In the genomic region with DNA sequence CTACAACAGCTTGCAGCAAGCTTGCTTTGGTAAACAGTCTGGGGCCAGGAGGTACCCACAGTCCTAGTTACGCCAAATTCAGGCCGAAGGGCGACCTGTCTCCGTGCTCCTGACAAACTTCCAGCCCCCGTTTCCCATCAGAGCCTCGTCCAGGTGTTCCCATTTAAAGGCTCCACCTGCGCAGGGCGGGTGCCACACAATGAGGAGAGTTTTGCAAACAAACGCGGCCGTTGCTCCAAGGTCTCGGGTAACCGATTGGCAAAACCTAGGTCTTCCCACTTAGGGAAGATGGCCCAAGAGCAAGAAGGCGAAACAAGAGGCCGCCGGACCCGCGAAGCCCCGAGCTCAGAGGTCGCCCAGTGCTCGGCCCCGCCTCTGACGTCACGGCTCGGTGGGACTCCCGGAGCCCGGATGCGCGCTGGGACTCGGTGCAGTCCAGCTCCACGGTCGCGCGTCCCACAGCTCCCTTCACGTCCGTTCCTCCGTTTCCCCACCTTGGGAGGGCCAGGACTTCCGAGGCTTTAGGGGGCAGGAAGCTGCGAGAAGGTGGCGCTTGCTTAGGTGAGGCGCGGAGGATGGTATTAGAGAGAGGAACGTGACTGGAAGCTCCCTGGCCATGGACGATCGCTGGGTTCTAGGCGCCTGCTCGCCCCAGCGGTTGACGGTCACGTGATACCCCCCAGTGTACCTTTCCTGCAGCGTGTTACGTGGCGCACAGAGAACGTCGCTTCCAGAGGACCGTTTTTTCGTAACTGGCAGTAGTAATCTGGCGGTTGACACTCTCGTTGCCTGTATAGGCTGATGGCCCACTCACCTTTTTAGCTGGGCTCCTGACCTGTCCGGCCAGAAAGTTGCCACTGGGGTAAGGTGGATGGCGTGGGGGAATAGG, we compare ENCODE assay signal across 8 cellular contexts. TPM values are rescaled to one million over a fixed set of nuclear protein-coding genes. Genes with fewer than 3 reads are reported as not detected.
DNase-seq lines count a peak whose midpoint lies in the region; ATAC-seq and TF ChIP-seq lines count a peak whose summit lies in the region.

No MANE protein-coding gene starts in this region.

- H3K4me1 Mint-ChIP-seq in activated CD4-positive, alpha-beta T cell treated with anti-CD3 and anti-CD28 coated beads, Interleukin-2, amount 10 ng/mL, durations not matched to agents 24 days and 14 days = peaks cover 4% of the 10 kb centered on the region

- no peaks in the 10 kb centered on the region for H3K27me3 ChIP-seq in HUES6 (ENCODE audit: control insufficient read depth, insufficient read depth, low read length)
- no peaks in the 10 kb centered on the region for H3K27me3 ChIP-seq in mononuclear cell (ENCODE audit: insufficient read depth, low read length)
- no peaks in the 10 kb centered on the region for H3K27me3 ChIP-seq in HAP-1 (ENCODE audit: low read depth)

- DNase-seq in AG10803 (ENCODE audit: low read depth) (peak; percentile 7), coronary artery (ENCODE audit: low spot score) (no peak), HAP-1 (ENCODE audit: low spot score in 2 of 2) (no peak)
- DNase-seq in activated CD4-positive, alpha-beta T cell treated with anti-CD3 and anti-CD28 coated beads, Interleukin-2, amount 10 ng/mL, durations not matched to agents 24 days and 14 days = peak; percentile 90
- DNase-seq in stimulated activated CD8-positive, alpha-beta memory T cell treated with anti-CD3 and anti-CD28 coated beads, Interleukin-4, amount 100 ng/mL, for 4 hours (ENCODE audit: low read depth in 2 of 2, low spot score in 1 of 2) = peak; percentile 23 to 32

- H3K36me3 ChIP-seq in HUES6 (ENCODE audit: control insufficient read depth, insufficient read depth, low read length) (no peaks in the 10 kb centered on the region), HAP-1 (replicated peaks) (no peaks in the 10 kb centered on the region)

- peaks cover 2% of the 10 kb centered on the region for H3K27me3 Mint-ChIP-seq in activated CD4-positive, alpha-beta T cell treated with anti-CD3 and anti-CD28 coated beads, Interleukin-2, amount 10 ng/mL, durations not matched to agents 24 days and 14 days

- in situ Hi-C loops in HAP-1 (cut with MboI; ENCODE audit: low sequenced_read_pairs) = no loop called here

- peak overlapping the region; percentile 93 for H3K27ac Mint-ChIP-seq in activated CD4-positive, alpha-beta T cell treated with anti-CD3 and anti-CD28 coated beads, Interleukin-2, amount 10 ng/mL, durations not matched to agents 24 days and 14 days

- peak; percentile 97 for ATAC-seq in GM19438 (IDR thresholded peaks at IDR 0.05; ENCODE audit: low read depth, unreplicated experiment)

- no peaks in the 10 kb centered on the region for H3K9me3 ChIP-seq in HUES6 (ENCODE audit: control insufficient read depth, insufficient read depth, low read depth, low read length)
- H3K9me3 ChIP-seq in mononuclear cell (ENCODE audit: low read depth, low read length) = no peaks in the 10 kb centered on the region
- no peaks in the 10 kb centered on the region for H3K9me3 ChIP-seq in HAP-1

- H3K9ac ChIP-seq in HUES6 (ENCODE audit: low read length) = peak overlapping the region; percentile 31

- H3K27ac ChIP-seq in HUES6 (ENCODE audit: low read depth, low read length) = no peak overlapping the region
- H3K27ac ChIP-seq in coronary artery = no peak overlapping the region

- no peaks in the 10 kb centered on the region; the same call in 1 of the 2 replicates for H3K4me1 ChIP-seq in HUES6 (ENCODE audit: control insufficient read depth, insufficient read depth, low read length)
- H3K4me1 ChIP-seq in mononuclear cell (ENCODE audit: insufficient read depth, low read length) = peaks cover 16% of the 10 kb centered on the region
- no peaks in the 10 kb centered on the region for H3K4me1 ChIP-seq in HAP-1

- peak overlapping the region; percentile 88 for H3K4me3 Mint-ChIP-seq in activated CD4-positive, alpha-beta T cell treated with anti-CD3 and anti-CD28 coated beads, Interleukin-2, amount 10 ng/mL, durations not matched to agents 24 days and 14 days

- no peaks in the 10 kb centered on the region for H3K9me3 Mint-ChIP-seq in activated CD4-positive, alpha-beta T cell treated with anti-CD3 and anti-CD28 coated beads, Interleukin-2, amount 10 ng/mL, durations not matched to agents 24 days and 14 days

- no peaks in the 10 kb centered on the region for H3K36me3 Mint-ChIP-seq in activated CD4-positive, alpha-beta T cell treated with anti-CD3 and anti-CD28 coated beads, Interleukin-2, amount 10 ng/mL, durations not matched to agents 24 days and 14 days (ENCODE audit: low read depth)

- intact Hi-C loops in activated CD4-positive, alpha-beta T cell treated with anti-CD3 and anti-CD28 coated beads, Interleukin-2, amount 10 ng/mL, durations not matched to agents 24 days and 14 days (cut with micrococcal nuclease) = loop anchor here (1.0 kb wide), 1 partner anchor 35 kb away; no protein-coding TSS in a partner anchor

- no peak for TF ChIP-seq CTCF in AG10803 (conservative IDR thresholded peaks at IDR 0.05; ENCODE audit: low read length)
- TF ChIP-seq CTCF in coronary artery (IDR thresholded peaks at IDR 0.05) = no peak

- H3K4me3 ChIP-seq in AG10803 (ENCODE audit: low read length) = peak overlapping the region; percentile 57
- peak overlapping the region; percentile 57 for H3K4me3 ChIP-seq in HUES6 (ENCODE audit: low read depth, low read length)
- peak overlapping the region; percentile 71 for H3K4me3 ChIP-seq in coronary artery
- peak overlapping the region; percentile 49 for H3K4me3 ChIP-seq in mononuclear cell (ENCODE audit: low read length)
- H3K4me3 ChIP-seq in HAP-1 = no peak overlapping the region

RNA-seq across cellular contexts. Expression of gene KDM4C, which starts 41.8 kb away (rescaled TPM):
- total RNA-seq in activated CD4-positive, alpha-beta T cell treated with anti-CD3 and anti-CD28 coated beads, Interleukin-2, amount 10 ng/mL, durations not matched to agents 24 days and 14 days = 36.4 and 39.8 TPM in 2 replicates
- total RNA-seq in mononuclear cell = 78.6 TPM

Comparison
In these comparisons a context has a peak if more than half of its experiments do, and no peak if none do; other contexts are left out.
1. DNase-seq: peak in AG10803 (single experiment), activated CD4-positive, alpha-beta T cell treated with anti-CD3 and anti-CD28 coated beads, Interleukin-2, amount 10 ng/mL, durations not matched to agents 24 days and 14 days (single experiment) and stimulated activated CD8-positive, alpha-beta memory T cell treated with anti-CD3 and anti-CD28 coated beads, Interleukin-4, amount 100 ng/mL, for 4 hours (2 of 2); none in coronary artery (single experiment) and HAP-1 (0 of 2).